9 cellular contexts compared by ENCODE assay signal in the genomic region with DNA sequence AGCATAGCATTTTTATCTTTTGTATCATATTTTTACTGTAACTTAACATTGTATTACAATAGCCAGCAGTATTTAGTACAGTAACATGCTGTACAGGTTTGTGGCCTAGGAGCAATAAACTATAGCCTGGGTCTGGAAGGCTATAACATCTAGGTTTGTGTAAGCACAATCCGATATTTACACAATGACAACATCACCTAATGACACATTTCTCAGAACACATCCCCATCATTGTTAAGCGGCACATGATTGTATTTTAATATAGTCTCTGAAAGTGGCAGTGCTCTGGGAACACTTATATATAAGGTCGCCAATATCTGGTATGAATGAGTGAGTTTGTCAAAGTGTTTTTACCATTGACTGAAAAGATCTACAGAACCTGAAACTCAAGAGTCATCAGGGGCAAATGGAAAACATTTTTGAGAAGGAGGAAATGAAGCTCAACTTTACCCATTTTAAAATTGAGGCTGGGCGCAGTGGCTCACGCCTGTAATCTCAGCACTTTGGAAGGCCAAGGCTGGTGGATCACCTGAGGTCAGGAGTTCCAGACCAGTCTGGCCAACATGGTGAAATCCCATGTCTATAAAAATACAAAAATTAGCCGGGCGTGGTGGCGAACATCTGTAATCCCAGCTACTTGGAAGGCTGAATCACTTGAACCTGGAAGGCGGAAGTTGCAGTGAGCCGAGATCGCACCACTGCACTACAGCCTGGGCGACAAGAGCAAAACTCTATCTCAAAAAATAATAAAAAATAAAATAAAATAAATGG. TPM values are rescaled to one million over a fixed set of nuclear protein-coding genes. Genes with fewer than 3 reads are reported as not detected.
DNase-seq lines count a peak whose midpoint lies in the region; ATAC-seq and TF ChIP-seq lines count a peak whose summit lies in the region.
"Had no signal": no experiment of that assay in that cellular context is flagged by ENCODE, and none has a peak within 500 bp of the region (broad histone marks: within the 10 kb centered on the region; RNA-seq: fewer than 3 reads in every experiment).

No MANE protein-coding gene starts in this region.

- H2AFZ ChIP-seq in GM23248 (no peak overlapping the region; the same call in 1 of the 2 replicates), MM.1S (ENCODE audit: low read length) (no peak overlapping the region)

- no peaks in the 10 kb centered on the region for H3K27me3 Mint-ChIP-seq in T-helper 1 cell treated with Interleukin-12 subunit alpha and Interleukin-12 subunit beta and Interleukin-4 antibody, amounts not matched to agents 30 μg/mL and 1 μg/mL, for 36 hours (ENCODE audit: low read depth)

- H3K4me3 Mint-ChIP-seq in T-helper 1 cell treated with Interleukin-12 subunit alpha and Interleukin-12 subunit beta and Interleukin-4 antibody, amounts not matched to agents 30 μg/mL and 1 μg/mL, for 36 hours = peak overlapping the region; percentile 39

- H3K27me3 ChIP-seq in GM23248 (replicated peaks; ENCODE audit: insufficient read depth) = no peaks in the 10 kb centered on the region
- no peaks in the 10 kb centered on the region for H3K27me3 ChIP-seq in MM.1S (replicated peaks; ENCODE audit: insufficient read depth, low read length)

- DNase-seq in GM23248 (no peak), fibroblast of pulmonary artery (ENCODE audit: low read depth) (no peak), NCI-H526 (lab: John Stamatoyannopoulos, UW) (no peak), MM.1S (no peak), SKM-1 (lab: John Stamatoyannopoulos, UW; ENCODE audit: unreplicated experiment) (no peak)
- peak; percentile 14 for DNase-seq in stimulated activated CD4-positive, alpha-beta T cell treated with anti-CD3 and anti-CD28 coated beads, Interleukin-4, amount 100 ng/mL, for 1 hour
- DNase-seq: small intestine had no signal

- H3K9me3 ChIP-seq in GM23248 (ENCODE audit: low read depth) (no peaks in the 10 kb centered on the region), MM.1S (replicated peaks; ENCODE audit: insufficient read depth, low read length) (no peaks in the 10 kb centered on the region)

- H3K4me1 ChIP-seq in GM23248 (ENCODE audit: insufficient read depth) (peaks cover 26% of the 10 kb centered on the region), MM.1S (ENCODE audit: low read length) (no peaks in the 10 kb centered on the region)

- peak overlapping the region; percentile 82 for H3K27ac Mint-ChIP-seq in T-helper 1 cell treated with Interleukin-12 subunit alpha and Interleukin-12 subunit beta and Interleukin-4 antibody, amounts not matched to agents 30 μg/mL and 1 μg/mL, for 36 hours

- H3K4me1 Mint-ChIP-seq in T-helper 1 cell treated with Interleukin-12 subunit alpha and Interleukin-12 subunit beta and Interleukin-4 antibody, amounts not matched to agents 30 μg/mL and 1 μg/mL, for 36 hours (ENCODE audit: low read depth) = peaks cover 42% of the 10 kb centered on the region

- peaks cover 2% of the 10 kb centered on the region for H3K36me3 Mint-ChIP-seq in T-helper 1 cell treated with Interleukin-12 subunit alpha and Interleukin-12 subunit beta and Interleukin-4 antibody, amounts not matched to agents 30 μg/mL and 1 μg/mL, for 36 hours (ENCODE audit: low read depth)

- peak overlapping the region; percentile 68 for H3K27ac ChIP-seq in GM23248
- H3K27ac ChIP-seq in MM.1S (ENCODE audit: low read length) = no peak overlapping the region

- H4K20me1 ChIP-seq in GM23248 (ENCODE audit: insufficient read depth) (no peaks in the 10 kb centered on the region), MM.1S (ENCODE audit: insufficient read depth, low read length) (no peaks in the 10 kb centered on the region)

- TF ChIP-seq CTCF in fibroblast of pulmonary artery (IDR thresholded peaks at IDR 0.05; ENCODE audit: low read length, missing control alignments) (no peak), MM.1S (IDR thresholded peaks at IDR 0.05; ENCODE audit: low read length) (no peak)

- in situ Hi-C loops in GM23248 (cut with MboI) = no loop called here

- H3K79me2 ChIP-seq in GM23248 (ENCODE audit: insufficient read depth) (no peaks in the 10 kb centered on the region), MM.1S (ENCODE audit: low read length) (no peaks in the 10 kb centered on the region)

- H3K9me3 Mint-ChIP-seq in T-helper 1 cell treated with Interleukin-12 subunit alpha and Interleukin-12 subunit beta and Interleukin-4 antibody, amounts not matched to agents 30 μg/mL and 1 μg/mL, for 36 hours = peaks cover 8% of the 10 kb centered on the region

- no peak for ATAC-seq in HG03378 (IDR thresholded peaks at IDR 0.05; ENCODE audit: unreplicated experiment)

- H3K36me3 ChIP-seq in GM23248 (ENCODE audit: low read depth) (no peaks in the 10 kb centered on the region), MM.1S (replicated peaks; ENCODE audit: insufficient read depth, low read length) (no peaks in the 10 kb centered on the region)

- H3K9me2 ChIP-seq in GM23248 (ENCODE audit: insufficient read depth) (no peaks in the 10 kb centered on the region), MM.1S (replicated peaks; ENCODE audit: insufficient read depth, low read length) (no peaks in the 10 kb centered on the region)

- H3K4me2 ChIP-seq in GM23248 (ENCODE audit: unreplicated experiment) (peak overlapping the region; percentile 84), MM.1S (ENCODE audit: low read depth, low read length) (no peak overlapping the region)

- H3F3A ChIP-seq in GM23248 (ENCODE audit: insufficient read depth) (peaks cover 25% of the 10 kb centered on the region), MM.1S (ENCODE audit: insufficient read depth, low read length) (no peaks in the 10 kb centered on the region)

- H3K9ac ChIP-seq in GM23248 = peak overlapping the region; percentile 43
- H3K9ac ChIP-seq in MM.1S (ENCODE audit: low read length) = no peak overlapping the region

- H3K4me3 ChIP-seq in GM23248 (peak overlapping the region; percentile 62; the same call in 1 of the 2 replicates), fibroblast of pulmonary artery (replicated peaks; ENCODE audit: low read depth, low read length) (peak overlapping the region; percentile 26), MM.1S (ENCODE audit: low read length) (no peak overlapping the region)

- WGBS in GM23248 (ENCODE audit: low coverage in 1 of 2, low lambda C conversion rate in 2 of 2, missing lambda C conversion rate in 2 of 2), 2 experiments = 95 to 96% methylated on average over 12 of the region's 12 CpGs

RNA-seq across cellular contexts. Expression of a gene that starts 38.8 kb away (rescaled TPM):
- 0.63 TPM in 1 of 2 replicates, not detected in the other for total RNA-seq in GM23248 (2014; rRNA removed; shearing (Covaris generic))
- not detected in 2 replicates for polyA plus RNA-seq in GM23248 (2016; fragmentation: Nextera tagmentation; extraction: Ambion mirVana)
